Comparison of ENCODE assay signal across 18 cellular contexts in the genomic region with DNA sequence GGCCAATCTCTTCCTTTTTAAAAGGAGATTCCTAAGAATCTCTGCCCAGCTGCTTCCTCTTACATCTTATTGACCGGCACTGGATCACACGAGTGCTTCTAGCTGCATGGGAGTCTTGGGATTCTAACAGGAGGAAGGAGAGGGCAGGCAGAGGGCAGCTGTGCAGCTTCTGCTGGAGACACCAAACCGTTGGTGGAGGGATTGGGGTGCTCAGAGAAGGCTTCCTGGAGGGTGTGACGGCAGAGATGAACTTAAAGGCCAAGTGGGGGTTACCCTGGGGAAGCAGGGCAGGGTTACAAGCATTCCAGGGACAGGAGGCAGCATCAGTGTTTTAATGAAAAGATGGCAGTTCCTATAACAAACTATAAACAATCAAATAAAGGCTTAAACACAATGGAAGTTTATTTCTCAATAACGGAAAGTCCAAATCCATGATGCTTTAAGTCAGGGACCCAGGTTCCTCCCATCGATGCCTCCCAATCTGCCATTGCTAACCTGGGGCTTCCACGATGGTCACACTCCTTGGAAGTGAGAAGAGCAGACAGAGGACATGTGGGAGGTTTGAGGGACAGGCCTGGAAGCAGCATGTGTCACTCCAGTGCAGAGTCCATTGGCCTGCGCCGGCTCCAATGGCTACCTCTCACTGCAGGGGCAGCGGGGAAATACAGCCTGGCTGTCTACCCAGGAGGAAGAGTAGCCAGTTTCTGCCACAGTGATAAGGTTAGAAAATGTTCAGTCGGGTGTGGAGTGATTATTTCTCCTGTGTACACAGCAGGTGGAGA.
"Had no signal": no experiment of that assay in that cellular context is flagged by ENCODE, and none has a peak within 500 bp of the region (broad histone marks: within the 10 kb centered on the region; RNA-seq: fewer than 3 reads in every experiment).

No MANE protein-coding gene starts in this region.

- ATAC-seq: gastroesophageal sphincter; heart right ventricle; naive thymus-derived CD8-positive, alpha-beta T cell had no signal

- H3K36me3 Mint-ChIP-seq: activated CD4-positive, alpha-beta memory T cell treated with anti-CD3 and anti-CD28 coated beads for 36 hours; naive thymus-derived CD8-positive, alpha-beta T cell had no signal

- H3K36me3 ChIP-seq: gastroesophageal sphincter, heart right ventricle, left ventricle myocardium inferior, neutrophil had no signal

- DNase-seq: activated naive CD4-positive, alpha-beta T cell treated with Interleukin-2 at 50 U/mL for 16 hours; anterior cingulate cortex; cerebellar nuclear complex; erythroblast; heart right ventricle; left ventricle myocardium inferior; small intestine; stimulated activated CD4-positive, alpha-beta T cell treated with anti-CD3 and anti-CD28 coated beads, Interleukin-4, amount 100 ng/mL, for 4 hours; stimulated activated CD8-positive, alpha-beta memory T cell treated with anti-CD3 and anti-CD28 coated beads, Interleukin-4, amount 100 ng/mL, for 48 hours; stimulated activated naive CD4-positive, alpha-beta T cell treated with Interleukin-2 at 50 U/mL for 16 hours; T1000 had no signal

- H3K4me3 Mint-ChIP-seq: activated CD4-positive, alpha-beta memory T cell treated with anti-CD3 and anti-CD28 coated beads for 36 hours; dendritic cell treated with granulocyte-macrophage colony-stimulating factor and Interleukin-4, amounts not matched to agents 40 ng/mL and 50 ng/mL, for 4 days had no signal

- H3K4me1 Mint-ChIP-seq: naive thymus-derived CD8-positive, alpha-beta T cell had no signal

- H3K27ac Mint-ChIP-seq: activated CD4-positive, alpha-beta memory T cell treated with anti-CD3 and anti-CD28 coated beads for 36 hours; dendritic cell treated with granulocyte-macrophage colony-stimulating factor and Interleukin-4, amounts not matched to agents 40 ng/mL and 50 ng/mL, for 4 days; naive thymus-derived CD8-positive, alpha-beta T cell had no signal

- H3K4me3 ChIP-seq: gastroesophageal sphincter, heart right ventricle, left ventricle myocardium inferior, SK-N-MC had no signal

- H3K9me3 ChIP-seq: gastroesophageal sphincter, heart right ventricle, neutrophil had no signal

- H3K27ac ChIP-seq: gastroesophageal sphincter, heart right ventricle, left ventricle myocardium inferior, neutrophil, SK-N-MC, VCaP had no signal

- H3K27me3 ChIP-seq: gastroesophageal sphincter, heart right ventricle, neutrophil had no signal

- H3K9me3 Mint-ChIP-seq: dendritic cell treated with granulocyte-macrophage colony-stimulating factor and Interleukin-4, amounts not matched to agents 40 ng/mL and 50 ng/mL, for 4 days had no signal

- H3K4me1 ChIP-seq: gastroesophageal sphincter, heart right ventricle, left ventricle myocardium inferior had no signal
